18 cellular contexts compared by ENCODE assay signal in genomic region chr3:170095771-170096170, GRCh38.
"Had no signal": no experiment of that assay in that cellular context is flagged by ENCODE, and none has a peak within 500 bp of the region (broad histone marks: within the 10 kb centered on the region; RNA-seq: fewer than 3 reads in every experiment).

No MANE protein-coding gene starts in this region.

- H3K27me3 ChIP-seq: heart left ventricle, pancreas, stomach, transverse colon had no signal

- H3K4me3 ChIP-seq: heart left ventricle, pancreas, stomach, thoracic aorta, transverse colon had no signal

- H3K9me3 Mint-ChIP-seq: dendritic cell treated with granulocyte-macrophage colony-stimulating factor and Interleukin-4, amounts not matched to agents 40 ng/mL and 50 ng/mL, for 4 days; nephron had no signal

- DNase-seq: heart left ventricle; hippocampal formation; occipital lobe; pancreas; right cardiac atrium; small intestine; stimulated activated CD4-positive, alpha-beta T cell treated with anti-CD3 and anti-CD28 coated beads, Interleukin-12 subunit alpha, Interleukin-12 subunit beta, amount 100 ng/mL, for 4 hours; stimulated activated naive CD4-positive, alpha-beta T cell; stomach; substantia nigra; transverse colon had no signal

- FAIRE-seq: colon, frontal cortex, pancreas had no signal

- H3K4me1 Mint-ChIP-seq: nephron had no signal

- ATAC-seq: heart left ventricle, left lobe of liver, pancreas, right cardiac atrium had no signal

- H3K4me1 ChIP-seq: heart left ventricle, pancreas, transverse colon had no signal

- H3K27ac ChIP-seq: heart left ventricle, pancreas, stomach, thoracic aorta, transverse colon had no signal

- H3K9me3 ChIP-seq: heart left ventricle, pancreas, stomach, thoracic aorta, transverse colon had no signal

- H3K27me3 Mint-ChIP-seq: dendritic cell treated with granulocyte-macrophage colony-stimulating factor and Interleukin-4, amounts not matched to agents 40 ng/mL and 50 ng/mL, for 4 days; progenitor cell of endocrine pancreas had no signal

- H3K27ac Mint-ChIP-seq: dendritic cell treated with granulocyte-macrophage colony-stimulating factor and Interleukin-4, amounts not matched to agents 40 ng/mL and 50 ng/mL, for 4 days; nephron; progenitor cell of endocrine pancreas had no signal

- H3K4me3 Mint-ChIP-seq: dendritic cell treated with granulocyte-macrophage colony-stimulating factor and Interleukin-4, amounts not matched to agents 40 ng/mL and 50 ng/mL, for 4 days; nephron had no signal
